In the genomic region with DNA sequence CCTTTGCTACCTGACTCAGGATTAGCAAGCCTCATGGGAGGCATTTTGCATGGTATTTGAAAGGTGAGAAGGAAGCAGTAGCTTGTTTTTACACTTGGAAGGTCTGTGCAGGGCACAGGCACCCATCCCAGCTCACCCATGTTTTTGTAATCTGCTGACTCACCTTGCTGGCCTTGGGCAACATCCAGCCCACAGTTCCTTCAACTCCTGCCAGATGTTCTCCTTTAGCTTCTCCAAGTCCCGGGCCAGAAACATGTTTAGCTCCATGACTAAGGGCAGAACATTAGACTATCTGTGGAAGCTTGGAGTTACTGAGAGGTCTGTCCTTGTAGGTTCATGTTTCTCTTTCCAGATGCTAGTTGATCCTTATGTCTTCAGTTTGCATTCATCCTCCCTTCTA, we compare ENCODE assay signal across 1 cellular context.
TF ChIP-seq lines count a peak whose summit lies in the region.

No MANE protein-coding gene starts in this region.

TF ChIP-seq in GM23338, 12 proteins besides CTCF, POLR2A, EP300 and RAD21 (continued from another document):
- TF ChIP-seq, protein P1, sequence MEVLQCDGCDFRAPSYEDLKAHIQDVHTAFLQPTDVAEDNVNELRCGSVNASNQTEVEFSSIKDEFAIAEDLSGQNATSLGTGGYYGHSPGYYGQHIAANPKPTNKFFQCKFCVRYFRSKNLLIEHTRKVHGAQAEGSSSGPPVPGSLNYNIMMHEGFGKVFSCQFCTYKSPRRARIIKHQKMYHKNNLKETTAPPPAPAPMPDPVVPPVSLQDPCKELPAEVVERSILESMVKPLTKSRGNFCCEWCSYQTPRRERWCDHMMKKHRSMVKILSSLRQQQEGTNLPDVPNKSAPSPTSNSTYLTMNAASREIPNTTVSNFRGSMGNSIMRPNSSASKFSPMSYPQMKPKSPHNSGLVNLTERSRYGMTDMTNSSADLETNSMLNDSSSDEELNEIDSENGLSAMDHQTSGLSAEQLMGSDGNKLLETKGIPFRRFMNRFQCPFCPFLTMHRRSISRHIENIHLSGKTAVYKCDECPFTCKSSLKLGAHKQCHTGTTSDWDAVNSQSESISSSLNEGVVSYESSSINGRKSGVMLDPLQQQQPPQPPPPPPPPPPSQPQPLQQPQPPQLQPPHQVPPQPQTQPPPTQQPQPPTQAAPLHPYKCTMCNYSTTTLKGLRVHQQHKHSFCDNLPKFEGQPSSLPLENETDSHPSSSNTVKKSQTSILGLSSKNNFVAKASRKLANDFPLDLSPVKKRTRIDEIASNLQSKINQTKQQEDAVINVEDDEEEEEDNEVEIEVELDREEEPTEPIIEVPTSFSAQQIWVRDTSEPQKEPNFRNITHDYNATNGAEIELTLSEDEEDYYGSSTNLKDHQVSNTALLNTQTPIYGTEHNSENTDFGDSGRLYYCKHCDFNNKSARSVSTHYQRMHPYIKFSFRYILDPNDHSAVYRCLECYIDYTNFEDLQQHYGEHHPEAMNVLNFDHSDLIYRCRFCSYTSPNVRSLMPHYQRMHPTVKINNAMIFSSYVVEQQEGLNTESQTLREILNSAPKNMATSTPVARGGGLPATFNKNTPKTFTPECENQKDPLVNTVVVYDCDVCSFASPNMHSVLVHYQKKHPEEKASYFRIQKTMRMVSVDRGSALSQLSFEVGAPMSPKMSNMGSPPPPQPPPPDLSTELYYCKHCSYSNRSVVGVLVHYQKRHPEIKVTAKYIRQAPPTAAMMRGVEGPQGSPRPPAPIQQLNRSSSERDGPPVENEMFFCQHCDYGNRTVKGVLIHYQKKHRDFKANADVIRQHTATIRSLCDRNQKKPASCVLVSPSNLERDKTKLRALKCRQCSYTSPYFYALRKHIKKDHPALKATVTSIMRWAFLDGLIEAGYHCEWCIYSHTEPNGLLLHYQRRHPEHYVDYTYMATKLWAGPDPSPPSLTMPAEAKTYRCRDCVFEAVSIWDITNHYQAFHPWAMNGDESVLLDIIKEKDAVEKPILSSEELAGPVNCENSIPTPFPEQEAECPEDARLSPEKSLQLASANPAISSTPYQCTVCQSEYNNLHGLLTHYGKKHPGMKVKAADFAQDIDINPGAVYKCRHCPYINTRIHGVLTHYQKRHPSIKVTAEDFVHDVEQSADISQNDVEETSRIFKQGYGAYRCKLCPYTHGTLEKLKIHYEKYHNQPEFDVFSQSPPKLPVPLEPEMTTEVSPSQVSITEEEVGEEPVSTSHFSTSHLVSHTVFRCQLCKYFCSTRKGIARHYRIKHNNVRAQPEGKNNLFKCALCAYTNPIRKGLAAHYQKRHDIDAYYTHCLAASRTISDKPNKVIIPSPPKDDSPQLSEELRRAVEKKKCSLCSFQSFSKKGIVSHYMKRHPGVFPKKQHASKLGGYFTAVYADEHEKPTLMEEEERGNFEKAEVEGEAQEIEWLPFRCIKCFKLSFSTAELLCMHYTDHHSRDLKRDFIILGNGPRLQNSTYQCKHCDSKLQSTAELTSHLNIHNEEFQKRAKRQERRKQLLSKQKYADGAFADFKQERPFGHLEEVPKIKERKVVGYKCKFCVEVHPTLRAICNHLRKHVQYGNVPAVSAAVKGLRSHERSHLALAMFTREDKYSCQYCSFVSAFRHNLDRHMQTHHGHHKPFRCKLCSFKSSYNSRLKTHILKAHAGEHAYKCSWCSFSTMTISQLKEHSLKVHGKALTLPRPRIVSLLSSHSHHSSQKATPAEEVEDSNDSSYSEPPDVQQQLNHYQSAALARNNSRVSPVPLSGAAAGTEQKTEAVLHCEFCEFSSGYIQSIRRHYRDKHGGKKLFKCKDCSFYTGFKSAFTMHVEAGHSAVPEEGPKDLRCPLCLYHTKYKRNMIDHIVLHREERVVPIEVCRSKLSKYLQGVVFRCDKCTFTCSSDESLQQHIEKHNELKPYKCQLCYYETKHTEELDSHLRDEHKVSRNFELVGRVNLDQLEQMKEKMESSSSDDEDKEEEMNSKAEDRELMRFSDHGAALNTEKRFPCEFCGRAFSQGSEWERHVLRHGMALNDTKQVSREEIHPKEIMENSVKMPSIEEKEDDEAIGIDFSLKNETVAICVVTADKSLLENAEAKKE (CRISPR knock-in tag; IDR thresholded peaks at IDR 0.05) = no peak
- TF ChIP-seq, protein P2, sequence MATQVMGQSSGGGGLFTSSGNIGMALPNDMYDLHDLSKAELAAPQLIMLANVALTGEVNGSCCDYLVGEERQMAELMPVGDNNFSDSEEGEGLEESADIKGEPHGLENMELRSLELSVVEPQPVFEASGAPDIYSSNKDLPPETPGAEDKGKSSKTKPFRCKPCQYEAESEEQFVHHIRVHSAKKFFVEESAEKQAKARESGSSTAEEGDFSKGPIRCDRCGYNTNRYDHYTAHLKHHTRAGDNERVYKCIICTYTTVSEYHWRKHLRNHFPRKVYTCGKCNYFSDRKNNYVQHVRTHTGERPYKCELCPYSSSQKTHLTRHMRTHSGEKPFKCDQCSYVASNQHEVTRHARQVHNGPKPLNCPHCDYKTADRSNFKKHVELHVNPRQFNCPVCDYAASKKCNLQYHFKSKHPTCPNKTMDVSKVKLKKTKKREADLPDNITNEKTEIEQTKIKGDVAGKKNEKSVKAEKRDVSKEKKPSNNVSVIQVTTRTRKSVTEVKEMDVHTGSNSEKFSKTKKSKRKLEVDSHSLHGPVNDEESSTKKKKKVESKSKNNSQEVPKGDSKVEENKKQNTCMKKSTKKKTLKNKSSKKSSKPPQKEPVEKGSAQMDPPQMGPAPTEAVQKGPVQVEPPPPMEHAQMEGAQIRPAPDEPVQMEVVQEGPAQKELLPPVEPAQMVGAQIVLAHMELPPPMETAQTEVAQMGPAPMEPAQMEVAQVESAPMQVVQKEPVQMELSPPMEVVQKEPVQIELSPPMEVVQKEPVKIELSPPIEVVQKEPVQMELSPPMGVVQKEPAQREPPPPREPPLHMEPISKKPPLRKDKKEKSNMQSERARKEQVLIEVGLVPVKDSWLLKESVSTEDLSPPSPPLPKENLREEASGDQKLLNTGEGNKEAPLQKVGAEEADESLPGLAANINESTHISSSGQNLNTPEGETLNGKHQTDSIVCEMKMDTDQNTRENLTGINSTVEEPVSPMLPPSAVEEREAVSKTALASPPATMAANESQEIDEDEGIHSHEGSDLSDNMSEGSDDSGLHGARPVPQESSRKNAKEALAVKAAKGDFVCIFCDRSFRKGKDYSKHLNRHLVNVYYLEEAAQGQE (IDR thresholded peaks at IDR 0.05; ENCODE audit: unreplicated experiment) = no peak
- TF ChIP-seq STAT1 (IDR thresholded peaks at IDR 0.05; ENCODE audit: unreplicated experiment) (no peak), EZH2phosphoT487 (IDR thresholded peaks at IDR 0.05; ENCODE audit: unreplicated experiment) (no peak), ZNF331 (CRISPR knock-in tag; IDR thresholded peaks at IDR 0.05; ENCODE audit: low read depth) (no peak), EZH2 (IDR thresholded peaks at IDR 0.05; ENCODE audit: low read depth, unreplicated experiment) (no peak), POLR2AphosphoS5 (IDR thresholded peaks at IDR 0.05; ENCODE audit: low read depth) (no peak), NANOG (IDR thresholded peaks at IDR 0.05; ENCODE audit: borderline replicate concordance) (no peak)
- TF ChIP-seq, protein P3, sequence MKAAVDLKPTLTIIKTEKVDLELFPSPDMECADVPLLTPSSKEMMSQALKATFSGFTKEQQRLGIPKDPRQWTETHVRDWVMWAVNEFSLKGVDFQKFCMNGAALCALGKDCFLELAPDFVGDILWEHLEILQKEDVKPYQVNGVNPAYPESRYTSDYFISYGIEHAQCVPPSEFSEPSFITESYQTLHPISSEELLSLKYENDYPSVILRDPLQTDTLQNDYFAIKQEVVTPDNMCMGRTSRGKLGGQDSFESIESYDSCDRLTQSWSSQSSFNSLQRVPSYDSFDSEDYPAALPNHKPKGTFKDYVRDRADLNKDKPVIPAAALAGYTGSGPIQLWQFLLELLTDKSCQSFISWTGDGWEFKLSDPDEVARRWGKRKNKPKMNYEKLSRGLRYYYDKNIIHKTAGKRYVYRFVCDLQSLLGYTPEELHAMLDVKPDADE (IDR thresholded peaks at IDR 0.05) = no peak
TF ChIP-seq in GM23338: peak in this region for 0.
